Comparison of ENCODE assay signal across 8 cellular contexts in genomic region chrX:226474-227164, GRCh38. TPM values are rescaled to one million over a fixed set of nuclear protein-coding genes. Genes with fewer than 3 reads are reported as not detected.
A peak's percentile ranks its signal among the peaks of the same experiment; 100 is the strongest.
DNase-seq lines count a peak whose midpoint lies in the region; ATAC-seq and TF ChIP-seq lines count a peak whose summit lies in the region.
"Not testable (repeated sequence)": the region's sequence is repeated elsewhere in the genome, so short reads cannot be mapped to it uniquely, and the experiment has no call there.

No MANE protein-coding gene starts in this region.

- not testable (repeated sequence) for H3K4me3 ChIP-seq in CD8-positive, alpha-beta T cell (ENCODE audit: low read depth, low read length); endodermal cell (ENCODE audit: low read length)
- H3K4me3 ChIP-seq in neural cell (ENCODE audit: low read length) = peak overlapping the region; percentile 57

- peak; percentile 80 for ATAC-seq in CD8-positive, alpha-beta T cell
- ATAC-seq in HG03342 (IDR thresholded peaks at IDR 0.05; ENCODE audit: unreplicated experiment) (peak; percentile 64), left lobe of liver (peak; percentile 58)
- ATAC-seq in activated CD8-positive, alpha-beta T cell treated with anti-CD3 and anti-CD28 coated beads for 36 hours = peak; percentile 72
- ATAC-seq in stimulated activated memory B cell treated with anti-CD40 and anti-IgM and Interleukin-4, amounts not matched to agents 10 μg/mL and 1 μg/mL and 100 μg/mL, for 72 hours = peak; percentile 66

- H3K27me3 ChIP-seq in CD8-positive, alpha-beta T cell (ENCODE audit: insufficient read depth, low read length); H9 (ENCODE audit: insufficient read depth, low read length); endodermal cell (ENCODE audit: control insufficient read depth, insufficient read depth, low read length, poor library complexity, severe bottlenecking); neural cell (ENCODE audit: insufficient read depth, low read depth, low read length): not testable (repeated sequence)

- not testable (repeated sequence) for TF ChIP-seq EP300 in neural cell (conservative IDR thresholded peaks at IDR 0.05; ENCODE audit: poor library complexity, severe bottlenecking)

- not testable (repeated sequence) for H3K9me3 Mint-ChIP-seq in CD8-positive, alpha-beta T cell; H9; activated CD8-positive, alpha-beta T cell treated with anti-CD3 and anti-CD28 coated beads for 36 hours; endodermal cell; stimulated activated memory B cell treated with anti-CD40 and anti-IgM and Interleukin-4, amounts not matched to agents 10 μg/mL and 1 μg/mL and 100 μg/mL, for 72 hours

- not testable (repeated sequence) for H3T11ph ChIP-seq in H9 (ENCODE audit: low read length)

- not testable (repeated sequence) for H3K27me3 Mint-ChIP-seq in CD8-positive, alpha-beta T cell (ENCODE audit: low read depth); H9 (ENCODE audit: low read depth); activated CD8-positive, alpha-beta T cell treated with anti-CD3 and anti-CD28 coated beads for 36 hours; endodermal cell (ENCODE audit: insufficient read depth); stimulated activated memory B cell treated with anti-CD40 and anti-IgM and Interleukin-4, amounts not matched to agents 10 μg/mL and 1 μg/mL and 100 μg/mL, for 72 hours

- WGBS in H9 (ENCODE audit: extremely low coverage, insufficient read length, low lambda C conversion rate) = no CpG with 5 or more reads among the region's 47 CpGs
- no CpG with 5 or more reads among the region's 47 CpGs for WGBS in endodermal cell (ENCODE audit: insufficient coverage in 1 of 2, insufficient read length in 1 of 2), 2 experiments

- H3K4me1 Mint-ChIP-seq in CD8-positive, alpha-beta T cell (ENCODE audit: low read depth); H9; activated CD8-positive, alpha-beta T cell treated with anti-CD3 and anti-CD28 coated beads for 36 hours (ENCODE audit: low read depth); endodermal cell; stimulated activated memory B cell treated with anti-CD40 and anti-IgM and Interleukin-4, amounts not matched to agents 10 μg/mL and 1 μg/mL and 100 μg/mL, for 72 hours: not testable (repeated sequence)

- not testable (repeated sequence) for H3K27ac ChIP-seq in CD8-positive, alpha-beta T cell (ENCODE audit: low read depth, low read length); H9 (ENCODE audit: insufficient read length, low read depth, low read length); endodermal cell (ENCODE audit: low read depth, low read length); neural cell (ENCODE audit: low read length)

- DNase-seq in CD8-positive, alpha-beta T cell; H9; activated CD8-positive, alpha-beta T cell treated with anti-CD3 and anti-CD28 coated beads for 36 hours; left lobe of liver (ENCODE audit: low spot score): not testable (repeated sequence)
- DNase-seq in endodermal cell = peak; percentile 63

- H2AFZ ChIP-seq in H9 (ENCODE audit: low read length); neural cell (ENCODE audit: low read depth, low read length): not testable (repeated sequence)

- not testable (repeated sequence) for H3K36me3 Mint-ChIP-seq in CD8-positive, alpha-beta T cell; H9 (ENCODE audit: insufficient read depth in 1 of 3, low read depth in 3 of 3); activated CD8-positive, alpha-beta T cell treated with anti-CD3 and anti-CD28 coated beads for 36 hours (ENCODE audit: low read depth); endodermal cell (ENCODE audit: low read depth); stimulated activated memory B cell treated with anti-CD40 and anti-IgM and Interleukin-4, amounts not matched to agents 10 μg/mL and 1 μg/mL and 100 μg/mL, for 72 hours

- POLR2A ChIA-PET in CD8-positive, alpha-beta T cell (lab: Charles Lee); activated CD8-positive, alpha-beta T cell treated with anti-CD3 and anti-CD28 coated beads for 36 hours (lab: Charles Lee): not testable (repeated sequence)

- H3K23me2 ChIP-seq in H9 (ENCODE audit: insufficient read length, low read depth, low read length, poor library complexity, severe bottlenecking) = not testable (repeated sequence)

- H2BK20ac ChIP-seq in H9 (ENCODE audit: low read depth, low read length, poor library complexity, severe bottlenecking) = not testable (repeated sequence)

- H3K4me1 ChIP-seq in CD8-positive, alpha-beta T cell (ENCODE audit: insufficient read depth, low read length); H9 (ENCODE audit: insufficient read depth, low read length); endodermal cell (ENCODE audit: control insufficient read depth, insufficient read depth, low read length): not testable (repeated sequence)

- H3K79me2 ChIP-seq in H9 (ENCODE audit: insufficient read depth, low read length); neural cell (replicated peaks; ENCODE audit: insufficient read depth, low read length): not testable (repeated sequence)

- not testable (repeated sequence) for H3K79me1 ChIP-seq in H9 (ENCODE audit: insufficient read depth, low read depth, low read length, poor library complexity, severe bottlenecking)

- H3K18ac ChIP-seq in H9 (ENCODE audit: insufficient read length, low read depth, low read length) = not testable (repeated sequence)

- not testable (repeated sequence) for H3F3A ChIP-seq in neural cell (ENCODE audit: insufficient read depth, low read length, poor library complexity, severe bottlenecking)

- H2BK15ac ChIP-seq in H9 (ENCODE audit: low read depth, low read length) = not testable (repeated sequence)

- H3K9ac ChIP-seq in H9 (ENCODE audit: extremely low read depth, insufficient read length, low read length); endodermal cell (ENCODE audit: extremely low read depth, low read length, poor library complexity, severe bottlenecking): not testable (repeated sequence)
- peak overlapping the region; percentile 57 for H3K9ac ChIP-seq in neural cell (ENCODE audit: low read length)

- H3K56ac ChIP-seq in H9 (ENCODE audit: insufficient read length, low read depth, low read length) = not testable (repeated sequence)

- H2AK5ac ChIP-seq in H9 (ENCODE audit: insufficient read length, low read length) = not testable (repeated sequence)

- H2BK5ac ChIP-seq in H9 (ENCODE audit: insufficient read length, low read length) = not testable (repeated sequence)

- H3K14ac ChIP-seq in H9 (ENCODE audit: insufficient read depth, low read length) = not testable (repeated sequence)

- not testable (repeated sequence) for H4K91ac ChIP-seq in H9 (ENCODE audit: insufficient read length, low read depth, low read length)

- TF ChIP-seq CTCF in CD8-positive, alpha-beta T cell (IDR thresholded peaks at IDR 0.05); H9 (conservative IDR thresholded peaks at IDR 0.05); activated CD8-positive, alpha-beta T cell treated with anti-CD3 and anti-CD28 coated beads for 36 hours (IDR thresholded peaks at IDR 0.05); endodermal cell (conservative IDR thresholded peaks at IDR 0.05); neural cell (IDR thresholded peaks at IDR 0.05; ENCODE audit: poor library complexity, severe bottlenecking): not testable (repeated sequence)

- not testable (repeated sequence) for H3K9me2 ChIP-seq in neural cell (ENCODE audit: insufficient read depth, low read length)

- not testable (repeated sequence) for H4K20me1 ChIP-seq in H9 (ENCODE audit: control insufficient read depth, insufficient read depth, insufficient read length); neural cell (ENCODE audit: insufficient read depth)

- not testable (repeated sequence) for H3K4me3 Mint-ChIP-seq in CD8-positive, alpha-beta T cell; activated CD8-positive, alpha-beta T cell treated with anti-CD3 and anti-CD28 coated beads for 36 hours
- H3K4me3 Mint-ChIP-seq in H9 (peak overlapping the region; percentile 68 to 82), endodermal cell (peak overlapping the region; percentile 59)
- H3K4me3 Mint-ChIP-seq in stimulated activated memory B cell treated with anti-CD40 and anti-IgM and Interleukin-4, amounts not matched to agents 10 μg/mL and 1 μg/mL and 100 μg/mL, for 72 hours = peak overlapping the region; percentile 38

- CTCF ChIA-PET in CD8-positive, alpha-beta T cell (lab: Charles Lee); activated CD8-positive, alpha-beta T cell treated with anti-CD3 and anti-CD28 coated beads for 36 hours (lab: Charles Lee): not testable (repeated sequence)

- H3K36me3 ChIP-seq in CD8-positive, alpha-beta T cell (ENCODE audit: insufficient read depth, low read length); endodermal cell (ENCODE audit: control insufficient read depth, insufficient read depth, low read length); neural cell (ENCODE audit: insufficient read depth, low read length): not testable (repeated sequence)

- H2BK120ac ChIP-seq in H9 (ENCODE audit: low read depth, low read length, poor library complexity, severe bottlenecking) = not testable (repeated sequence)

- H3K27ac Mint-ChIP-seq in CD8-positive, alpha-beta T cell; activated CD8-positive, alpha-beta T cell treated with anti-CD3 and anti-CD28 coated beads for 36 hours; stimulated activated memory B cell treated with anti-CD40 and anti-IgM and Interleukin-4, amounts not matched to agents 10 μg/mL and 1 μg/mL and 100 μg/mL, for 72 hours: not testable (repeated sequence)
- peak overlapping the region in 1 of 3 experiments; percentile 89; a peak in 1 of 7 replicates for H3K27ac Mint-ChIP-seq in H9
- H3K27ac Mint-ChIP-seq in endodermal cell = peak overlapping the region; percentile 75

- H2BK12ac ChIP-seq in H9 (ENCODE audit: insufficient read length, low read depth, low read length) = not testable (repeated sequence)

- not testable (repeated sequence) for TF ChIP-seq RAD21 in neural cell (conservative IDR thresholded peaks at IDR 0.05)

- not testable (repeated sequence) for H4K5ac ChIP-seq in H9 (ENCODE audit: insufficient read length, low read depth, low read length)

- H3K9me3 ChIP-seq in CD8-positive, alpha-beta T cell (ENCODE audit: low read length); H9 (ENCODE audit: control insufficient read depth, low read depth, low read length); endodermal cell (ENCODE audit: control insufficient read depth, low read length); neural cell (ENCODE audit: low read length): not testable (repeated sequence)

- not testable (repeated sequence) for H3K23ac ChIP-seq in H9 (ENCODE audit: insufficient read length, low read depth, low read length)

- not testable (repeated sequence) for H3K4ac ChIP-seq in H9 (ENCODE audit: low read depth, low read length)

- not testable (repeated sequence) for H3K4me2 ChIP-seq in H9 (ENCODE audit: insufficient read depth, insufficient read length, low read length); neural cell (ENCODE audit: low read length)

- intact Hi-C loops in CD8-positive, alpha-beta T cell (cut with DNase I, micrococcal nuclease); activated CD8-positive, alpha-beta T cell treated with anti-CD3 and anti-CD28 coated beads for 36 hours (cut with micrococcal nuclease): not testable (repeated sequence)

- H4K8ac ChIP-seq in H9 (replicated peaks; ENCODE audit: insufficient read length, low read depth, low read length) = not testable (repeated sequence)

RNA-seq across cellular contexts. Expression of gene PLCXD1, which starts 54.6 kb away (rescaled TPM):
- total RNA-seq in CD8-positive, alpha-beta T cell = 10 to 100 TPM; 18.3 to 19.3 TPM
- total RNA-seq in H9 (2021) (96.5 and 96.9 TPM in 2 replicates), endodermal cell (10 to 100 TPM; 70.3 to 96.9 TPM), left lobe of liver (11.4 TPM)
- 10 to 100 TPM; 63.9 to 65.7 TPM for total RNA-seq in activated CD8-positive, alpha-beta T cell treated with anti-CD3 and anti-CD28 coated beads for 36 hours
- polyA plus RNA-seq in endodermal cell (2013, experiment 1 of 2) = 63.9 TPM
- polyA plus RNA-seq in endodermal cell (2013, experiment 2 of 2) = 64.7 TPM
- polyA plus RNA-seq in neural cell = 24.6 and 30.1 TPM in 2 replicates
- 24.1 and 26.3 TPM in 2 replicates for polyA minus RNA-seq in neural cell
